ENCODE assay signal across 8 cellular contexts in the genomic region with DNA sequence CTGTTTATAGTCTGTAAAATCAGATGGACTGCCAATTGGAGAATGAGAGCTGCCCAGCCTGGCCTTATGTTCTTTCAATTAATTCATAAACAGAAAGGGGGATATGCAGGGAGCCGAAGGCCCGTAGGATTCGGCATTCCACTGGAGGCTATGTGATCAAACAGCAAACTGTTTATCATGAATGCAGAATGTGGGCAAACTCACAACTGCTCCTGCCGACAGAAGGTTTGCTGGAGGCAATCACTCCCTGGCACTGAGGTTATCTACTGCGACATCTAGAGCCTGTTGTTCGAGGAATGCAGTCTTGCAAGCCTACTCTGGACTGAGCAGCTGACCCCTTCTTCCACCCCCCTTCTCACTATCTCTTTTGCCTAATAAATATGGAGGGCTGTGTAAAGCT. TPM values are rescaled to one million over a fixed set of nuclear protein-coding genes. Genes with fewer than 3 reads are reported as not detected.
DNase-seq lines count a peak whose midpoint lies in the region; TF ChIP-seq lines count a peak whose summit lies in the region.
"Not testable (repeated sequence)": the region's sequence is repeated elsewhere in the genome, so short reads cannot be mapped to it uniquely, and the experiment has no call there.

No MANE protein-coding gene starts in this region.

- H3K4me2 ChIP-seq in BLaER1 (peak overlapping the region; percentile 52), DOHH2 (ENCODE audit: low read length) (peak overlapping the region; percentile 90), OCI-LY7 (ENCODE audit: low read length) (peak overlapping the region; percentile 61; the same call in 1 of the 2 replicates)

- H3K4me3 ChIP-seq in BLaER1; OCI-LY7 (ENCODE audit: low read depth, low read length, poor library complexity, severe bottlenecking); neutrophil (ENCODE audit: low read depth in 1 of 2, low read length in 1 of 2); thyroid gland (replicated peaks in 1 of 3): not testable (repeated sequence)
- peak overlapping the region; percentile 59; the same call in 1 of the 2 replicates for H3K4me3 ChIP-seq in DOHH2 (ENCODE audit: low read length)

- peaks cover 11% of the 10 kb centered on the region for H3K9me3 ChIP-seq in BLaER1
- peaks cover 13% of the 10 kb centered on the region for H3K9me3 ChIP-seq in DOHH2 (ENCODE audit: control insufficient read depth, insufficient read depth, low read length)
- not testable (repeated sequence) for H3K9me3 ChIP-seq in OCI-LY7 (ENCODE audit: low read length); neutrophil; thyroid gland

- TF ChIP-seq POLR2A in thyroid gland (IDR thresholded peaks at IDR 0.05) = not testable (repeated sequence)

- H3K9ac ChIP-seq in BLaER1 = not testable (repeated sequence)

- not testable (repeated sequence) for H3K27me3 ChIP-seq in BLaER1; DOHH2 (ENCODE audit: control insufficient read depth, low read length); neutrophil; thyroid gland

- H3K36me3 ChIP-seq in BLaER1; DOHH2 (ENCODE audit: control insufficient read depth, low read length); OCI-LY7 (ENCODE audit: insufficient read depth, low read length); neutrophil; thyroid gland: not testable (repeated sequence)

- H3K4me1 ChIP-seq in BLaER1 = peaks cover 27% of the 10 kb centered on the region
- peaks cover 84% of the 10 kb centered on the region for H3K4me1 ChIP-seq in DOHH2 (ENCODE audit: control insufficient read depth, low read length)
- H3K4me1 ChIP-seq in OCI-LY7 (ENCODE audit: insufficient read depth, low read length, poor library complexity, severe bottlenecking) = peaks cover 45% of the 10 kb centered on the region
- H3K4me1 ChIP-seq in neutrophil (ENCODE audit: control insufficient read depth in 1 of 2, insufficient read depth in 1 of 2, low read depth in 1 of 2, low read length in 1 of 2) = peaks cover 40 to 72% of the 10 kb centered on the region in 2 experiments
- H3K4me1 ChIP-seq in thyroid gland = peaks cover 61 to 91% of the 10 kb centered on the region in 2 donors

- POLR2A ChIA-PET in OCI-LY7 (lab: Charles Lee) = interaction anchor here (1.5 kb wide), 1 partner anchor 55 kb away, joined by 3 read pairs; no protein-coding TSS in a partner anchor

- WGBS in thyroid gland, 2 donors = 59 to 62% methylated on average over 6 of the region's 6 CpGs

- not testable (repeated sequence) for H4K20me1 ChIP-seq in BLaER1; DOHH2 (ENCODE audit: control insufficient read depth, insufficient read depth, low read depth, low read length); OCI-LY7 (ENCODE audit: insufficient read depth, low read length)

- intact Hi-C loops in OCI-LY7 (cut with micrococcal nuclease; ENCODE audit: unreplicated experiment); thyroid gland (cut with DNase I): not testable (repeated sequence)

- not testable (repeated sequence) for DNase-seq in OCI-LY7 (ENCODE audit: low spot score); thyroid gland
- DNase-seq in RPMI7951 (ENCODE audit: low read depth) = peak; percentile 29
- DNase-seq in amniotic epithelial cell (ENCODE audit: low read depth) = peak; percentile 63
- DNase-seq in islet precursor cell = peak; percentile 91

- not testable (repeated sequence) for H3K79me2 ChIP-seq in DOHH2 (ENCODE audit: control insufficient read depth, low read length); OCI-LY7 (ENCODE audit: insufficient read depth, low read depth, low read length)

- TF ChIP-seq CTCF in DOHH2 (IDR thresholded peaks at IDR 0.05; ENCODE audit: low read depth, low read length, poor library complexity, severe bottlenecking); OCI-LY7 (conservative IDR thresholded peaks at IDR 0.05; ENCODE audit: low read length); neutrophil (IDR thresholded peaks at IDR 0.05); thyroid gland (IDR thresholded peaks at IDR 0.05): not testable (repeated sequence)

- H3K9me2 ChIP-seq in DOHH2 (replicated peaks; ENCODE audit: control insufficient read depth, low read length); OCI-LY7 (ENCODE audit: insufficient read depth, low read length): not testable (repeated sequence)

- not testable (repeated sequence) for H2AFZ ChIP-seq in OCI-LY7 (ENCODE audit: low read length)

- H3F3A ChIP-seq in DOHH2 (ENCODE audit: control insufficient read depth, insufficient read depth) = peaks cover 25% of the 10 kb centered on the region

- CTCF ChIA-PET in OCI-LY7 (lab: Charles Lee; ENCODE audit: unreplicated experiment) = not testable (repeated sequence)

- not testable (repeated sequence) for BruUV-seq in OCI-LY7 (replicated peaks; lab: Mats Ljungman, UMichigan)

- H3K27ac ChIP-seq in BLaER1 = not testable (repeated sequence)
- peak overlapping the region; percentile 93 for H3K27ac ChIP-seq in DOHH2 (ENCODE audit: low read depth, low read length)
- peak overlapping the region; percentile 51 for H3K27ac ChIP-seq in OCI-LY7 (ENCODE audit: low read depth, low read length, poor library complexity, severe bottlenecking)
- H3K27ac ChIP-seq in neutrophil = peak overlapping the region; percentile 70
- H3K27ac ChIP-seq in thyroid gland = peak overlapping the region; percentile 86 to 90 (median 88)

RNA-seq across cellular contexts. Expression of a gene that starts 51.1 kb away (rescaled TPM):
- 12.4 and 15.6 TPM in 2 replicates for total RNA-seq in OCI-LY7 (2014; rRNA removed; shearing (Covaris generic))
- total RNA-seq in OCI-LY7 (2022) (21.0 and 21.9 TPM in 2 replicates), thyroid gland (10 to 100 TPM in 3 of 4 donors, 1 to 10 TPM in 1; 9.9 to 15.6 (median 15.3) TPM)
- 40.7 and 42.8 TPM in 2 replicates for total RNA-seq in RPMI7951 (2014; rRNA removed; shearing (Covaris generic))

RNA-seq across cellular contexts. Expression of a gene that starts 51.3 kb away (rescaled TPM):
- total RNA-seq in OCI-LY7 (2014; rRNA removed; shearing (Covaris generic)) = 22.7 and 30.2 TPM in 2 replicates
- total RNA-seq in OCI-LY7 (2022) = 38.6 and 44.1 TPM in 2 replicates
- total RNA-seq in RPMI7951 (2014; rRNA removed; shearing (Covaris generic)) = 19.6 and 21.2 TPM in 2 replicates
- 10 to 100 TPM; 53.4 to 69.3 (median 60.8) TPM for total RNA-seq in thyroid gland
